19 cellular contexts compared by ENCODE assay signal in the genomic region with DNA sequence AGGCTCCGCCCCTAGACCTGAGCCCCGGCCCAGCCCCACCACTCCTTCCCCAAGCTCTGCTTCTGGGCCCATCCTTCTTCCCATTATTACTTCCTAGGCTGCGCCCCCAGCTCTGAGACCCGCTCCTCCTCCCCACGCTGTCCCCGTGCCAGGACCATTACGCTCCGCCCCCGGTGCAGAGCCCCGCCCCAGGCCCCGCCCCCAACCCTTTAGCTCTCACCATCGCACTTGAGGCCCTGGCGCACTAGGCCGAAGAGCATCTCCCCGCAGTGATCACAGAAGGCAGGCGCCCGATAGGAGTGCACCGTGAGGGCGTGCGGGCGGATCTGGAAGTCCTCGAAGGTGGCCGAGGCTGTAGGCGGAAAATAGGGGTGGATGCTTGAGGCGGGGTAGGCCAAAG. TPM values are rescaled to one million over a fixed set of nuclear protein-coding genes. Genes with fewer than 3 reads are reported as not detected.
DNase-seq lines count a peak whose midpoint lies in the region; ATAC-seq, FAIRE-seq and TF ChIP-seq lines count a peak whose summit lies in the region.
"Had no signal": no experiment of that assay in that cellular context is flagged by ENCODE, and none has a peak within 500 bp of the region (broad histone marks: within the 10 kb centered on the region; RNA-seq: fewer than 3 reads in every experiment).

No MANE protein-coding gene starts in this region.

- H3K4me1 Mint-ChIP-seq in H9 (peaks cover 15 to 23% of the 10 kb centered on the region in 2 experiments), endothelial cell (ENCODE audit: unreplicated experiment) (peaks cover 15% of the 10 kb centered on the region)
- peaks cover 19 to 21% of the 10 kb centered on the region in 2 donors for H3K4me1 Mint-ChIP-seq in natural killer cell treated with Interleukin-12 subunit alpha and Interleukin-12 subunit beta and Interleukin-15 and Interleukin-18, amount 100 ng/mL, for 72 hours (ENCODE audit: low read depth in 2 of 2)

- WGBS in H9 (ENCODE audit: extremely low coverage, insufficient read length, low lambda C conversion rate): no CpG with 5 or more reads among the region's 25 CpGs
- 72% methylated on average over 15 of the region's 25 CpGs; no CpG with 5 or more reads in 1 of the 2 experiments for WGBS in H1 (ENCODE audit: extremely low coverage in 1 of 2, insufficient coverage in 1 of 2, insufficient read length in 1 of 2, insufficient replicate concordance in 2 of 2, low coverage in 1 of 2, low lambda C conversion rate in 2 of 2, missing lambda C conversion rate in 1 of 2), 2 experiments

- H2BK15ac ChIP-seq in H9 (ENCODE audit: low read depth, low read length) (no peak overlapping the region), H1 (ENCODE audit: low read length) (no peak overlapping the region)

- H3K36me3 Mint-ChIP-seq in H9 (ENCODE audit: insufficient read depth in 1 of 3, low read depth in 3 of 3) (peaks cover 20 to 53% (median 48%) of the 10 kb centered on the region in 3 experiments), endothelial cell (ENCODE audit: low read depth, unreplicated experiment) (peaks cover 25% of the 10 kb centered on the region)
- peaks cover 9% of the 10 kb centered on the region for H3K36me3 Mint-ChIP-seq in natural killer cell treated with Interleukin-12 subunit alpha and Interleukin-12 subunit beta and Interleukin-15 and Interleukin-18, amount 100 ng/mL, for 72 hours

- H3K36me3 ChIP-seq in DND-41 (ENCODE audit: insufficient read depth, low read length): peaks cover 65% of the 10 kb centered on the region
- peaks cover 0 to 25% (median 6%) of the 10 kb centered on the region in 4 experiments; a peak in 5 of 8 replicates for H3K36me3 ChIP-seq in H1 (ENCODE audit: control insufficient read depth in 2 of 4, insufficient read depth in 4 of 4, low read length in 3 of 4)

- H3K79me2 ChIP-seq in DND-41 (ENCODE audit: insufficient read depth, low read length): peaks cover 38% of the 10 kb centered on the region
- H3K79me2 ChIP-seq in H9 (ENCODE audit: insufficient read depth, low read length): no peaks in the 10 kb centered on the region; the same call in 1 of the 2 replicates
- peaks cover 0 to 16% of the 10 kb centered on the region in 2 experiments; a peak in 2 of 4 replicates for H3K79me2 ChIP-seq in H1 (ENCODE audit: control insufficient read depth in 1 of 2, insufficient read depth in 2 of 2, low read length in 2 of 2)

- POLR2A ChIA-PET in H1 (lab: Charles Lee; ENCODE audit: partially characterized antibody): interaction anchor here (0.7 to 2.3 kb wide), 12 partner anchors 9 to 78 kb away, joined by 3 to 8 read pairs (median 3); a partner anchor contains a TSS

- no peaks in the 10 kb centered on the region for H3K9me3 Mint-ChIP-seq in H9
- H3K9me3 Mint-ChIP-seq in natural killer cell treated with Interleukin-12 subunit alpha and Interleukin-12 subunit beta and Interleukin-15 and Interleukin-18, amount 100 ng/mL, for 72 hours: no peaks in the 10 kb centered on the region
- no peaks in the 10 kb centered on the region for H3K9me3 Mint-ChIP-seq in endothelial cell (ENCODE audit: unreplicated experiment)
- H3K9me3 Mint-ChIP-seq: HFFc6 had no signal

- TF ChIP-seq CTCF in DND-41 (IDR thresholded peaks at IDR 0.05; ENCODE audit: borderline replicate concordance, extremely low read depth, low read length, poor library complexity, severe bottlenecking): no peak
- no peak for TF ChIP-seq CTCF in H9 (conservative IDR thresholded peaks at IDR 0.05)
- TF ChIP-seq CTCF in H1 (IDR thresholded peaks at IDR 0.05; ENCODE audit: control extremely low read depth in 1 of 3, insufficient read depth in 1 of 3, low read depth in 1 of 3, low read length in 3 of 3): no peak
- TF ChIP-seq CTCF in endothelial cell (IDR thresholded peaks at IDR 0.05; ENCODE audit: unreplicated experiment): no peak

- H3K79me1 ChIP-seq in H9 (ENCODE audit: insufficient read depth, low read depth, low read length, poor library complexity, severe bottlenecking) (peaks cover 3% of the 10 kb centered on the region), H1 (ENCODE audit: low read depth, low read length) (no peaks in the 10 kb centered on the region)

- H3K23me2 ChIP-seq in H9 (ENCODE audit: insufficient read length, low read depth, low read length, poor library complexity, severe bottlenecking): peaks cover 4% of the 10 kb centered on the region
- peaks cover 6% of the 10 kb centered on the region; the same call in 1 of the 2 replicates for H3K23me2 ChIP-seq in H1 (ENCODE audit: low read depth, low read length)

- no peak overlapping the region for H2BK120ac ChIP-seq in H9 (ENCODE audit: low read depth, low read length, poor library complexity, severe bottlenecking)
- H2BK120ac ChIP-seq in H1 (replicated peaks; ENCODE audit: low read depth, low read length): no peak overlapping the region

- H3K4ac ChIP-seq in H9 (ENCODE audit: low read depth, low read length) (no peak overlapping the region), H1 (replicated peaks; ENCODE audit: insufficient read length, low read depth, low read length) (no peak overlapping the region)

- no peaks in the 10 kb centered on the region for H3K27me3 Mint-ChIP-seq in H9 (ENCODE audit: low read depth)
- H3K27me3 Mint-ChIP-seq in natural killer cell treated with Interleukin-12 subunit alpha and Interleukin-12 subunit beta and Interleukin-15 and Interleukin-18, amount 100 ng/mL, for 72 hours: no peaks in the 10 kb centered on the region
- peaks cover 18% of the 10 kb centered on the region for H3K27me3 Mint-ChIP-seq in endothelial cell (ENCODE audit: unreplicated experiment)

- CTCF ChIA-PET in H1 (lab: Charles Lee; ENCODE audit: partially characterized antibody): interaction anchor here (0.6 to 7.5 kb wide), 10 partner anchors 11 to 1335 kb away, joined by 3 to 46 read pairs (median 4); no protein-coding TSS in a partner anchor

- no peak for TF ChIP-seq RAD21 in H1 (IDR thresholded peaks at IDR 0.05 in 1 of 2, conservative IDR thresholded peaks at IDR 0.05 in 1 of 2; ENCODE audit: low read depth in 2 of 2, low read length in 2 of 2)

- no peak overlapping the region for H2BK5ac ChIP-seq in H9 (ENCODE audit: insufficient read length, low read length)
- H2BK5ac ChIP-seq in H1 (ENCODE audit: low read depth, low read length): 0 out of 2 replicates have a peak overlapping the region, but pooled peaks have one; percentile 15

- H4K8ac ChIP-seq in H9 (replicated peaks; ENCODE audit: insufficient read length, low read depth, low read length) (no peak overlapping the region), H1 (ENCODE audit: extremely low read depth, insufficient read depth, low read length) (no peak overlapping the region)

- H2BK20ac ChIP-seq in H9 (ENCODE audit: low read depth, low read length, poor library complexity, severe bottlenecking): no peak overlapping the region
- no peak overlapping the region for H2BK20ac ChIP-seq in H1 (ENCODE audit: low read length)

- H4K20me1 ChIP-seq in DND-41 (ENCODE audit: insufficient read depth, low read length) (peaks cover 18% of the 10 kb centered on the region; the same call in 1 of the 2 replicates), H9 (ENCODE audit: control insufficient read depth, insufficient read depth, insufficient read length) (no peaks in the 10 kb centered on the region), H1 (replicated peaks in 1 of 2; ENCODE audit: control insufficient read depth in 1 of 2, insufficient read depth in 2 of 2, low read length in 2 of 2) (peaks cover 0 to 2% of the 10 kb centered on the region in 2 experiments)

- H3K4me2 ChIP-seq in DND-41 (ENCODE audit: insufficient read depth, low read length): no peak overlapping the region
- no peak overlapping the region for H3K4me2 ChIP-seq in H9 (ENCODE audit: insufficient read depth, insufficient read length, low read length)
- H3K4me2 ChIP-seq in H1 (ENCODE audit: insufficient read depth in 1 of 2, low read depth in 2 of 2, low read length in 2 of 2): no peak overlapping the region
- H3K4me2 ChIP-seq: KMS-11 had no signal

- no peak for ATAC-seq in DND-41 (ENCODE audit: insufficient read depth, low read depth)
- ATAC-seq in natural killer cell treated with Interleukin-12 subunit alpha and Interleukin-12 subunit beta and Interleukin-15 and Interleukin-18, amount 100 ng/mL, for 72 hours: no peak

- H2AK5ac ChIP-seq in H9 (ENCODE audit: insufficient read length, low read length): no peak overlapping the region
- no peak overlapping the region for H2AK5ac ChIP-seq in H1 (ENCODE audit: low read depth, low read length)

- peak in 1 of 2 experiments; percentile 64; a peak in 1 of 3 replicates for TF ChIP-seq POLR2A in H1 (IDR thresholded peaks at IDR 0.05; ENCODE audit: control extremely low read depth in 1 of 2, low read depth in 2 of 2, low read length in 2 of 2)

- H2AFZ ChIP-seq in DND-41 (ENCODE audit: low read depth, low read length) (no peak overlapping the region), H9 (ENCODE audit: low read length) (no peak overlapping the region), H1 (ENCODE audit: low read length) (no peak overlapping the region)

- no peak for FAIRE-seq in H1 (lab: Jason Lieb, UNC)
- FAIRE-seq: G401.6, GM12892 had no signal

- no peak overlapping the region for H3T11ph ChIP-seq in H9 (ENCODE audit: low read length)

- H3K9ac ChIP-seq in DND-41 (ENCODE audit: low read depth, low read length) (no peak overlapping the region), H9 (ENCODE audit: extremely low read depth, insufficient read length, low read length) (no peak overlapping the region), H1 (replicated peaks in 1 of 4; ENCODE audit: extremely low read depth in 1 of 4, low read depth in 3 of 4, low read length in 3 of 4) (no peak overlapping the region)
- H3K9ac ChIP-seq: KMS-11 had no signal

- H3K56ac ChIP-seq in H9 (ENCODE audit: insufficient read length, low read depth, low read length) (no peak overlapping the region), H1 (replicated peaks; ENCODE audit: insufficient read length, low read depth, low read length) (no peak overlapping the region)

- H3K9me3 ChIP-seq in DND-41 (ENCODE audit: insufficient read depth, low read length, severe bottlenecking) (no peaks in the 10 kb centered on the region), H9 (ENCODE audit: control insufficient read depth, low read depth, low read length) (no peaks in the 10 kb centered on the region), H1 (ENCODE audit: insufficient read depth in 2 of 2, low read depth in 1 of 2, low read length in 1 of 2) (no peaks in the 10 kb centered on the region)

- H3K4me3 ChIP-seq in DND-41 (ENCODE audit: low read depth in 1 of 2, low read length in 2 of 2) (no peak overlapping the region), H1 (ENCODE audit: extremely low read depth in 1 of 4, insufficient read depth in 2 of 4, low read depth in 3 of 4, low read length in 4 of 4) (no peak overlapping the region)

- H4K91ac ChIP-seq in H9 (ENCODE audit: insufficient read length, low read depth, low read length) (no peak overlapping the region), H1 (replicated peaks; ENCODE audit: insufficient read length, low read length) (no peak overlapping the region)

- no peak overlapping the region for H3K27ac ChIP-seq in DND-41 (ENCODE audit: low read length)
- H3K27ac ChIP-seq in H9 (ENCODE audit: insufficient read length, low read depth, low read length): no peak overlapping the region
- no peak overlapping the region for H3K27ac ChIP-seq in H1 (ENCODE audit: low read depth, low read length)
- H3K27ac ChIP-seq: KMS-11 had no signal

- peaks cover 23% of the 10 kb centered on the region for H3K4me1 ChIP-seq in DND-41 (ENCODE audit: insufficient read depth, low read length)
- H3K4me1 ChIP-seq in H9 (ENCODE audit: insufficient read depth, low read length): no peaks in the 10 kb centered on the region; the same call in 1 of the 2 replicates
- peaks cover 0 to 9% (median 5%) of the 10 kb centered on the region in 4 experiments; a peak in 4 of 7 replicates for H3K4me1 ChIP-seq in H1 (replicated peaks in 1 of 4; ENCODE audit: control insufficient read depth in 3 of 4, insufficient read depth in 4 of 4, low read length in 3 of 4)

- no peaks in the 10 kb centered on the region for H3K27me3 ChIP-seq in DND-41 (ENCODE audit: insufficient read depth, low read length, poor library complexity)
- H3K27me3 ChIP-seq in H9 (ENCODE audit: insufficient read depth, low read length): no peaks in the 10 kb centered on the region
- H3K27me3 ChIP-seq in H1 (replicated peaks in 1 of 4; ENCODE audit: control insufficient read depth in 3 of 4, extremely low read depth in 1 of 4, insufficient read depth in 3 of 4, low read length in 3 of 4): no peaks in the 10 kb centered on the region

- H3K4me3 Mint-ChIP-seq in H9 (no peak overlapping the region; a peak in 1 of 5 replicates), endothelial cell (ENCODE audit: unreplicated experiment) (no peak overlapping the region)
- no peak overlapping the region for H3K4me3 Mint-ChIP-seq in natural killer cell treated with Interleukin-12 subunit alpha and Interleukin-12 subunit beta and Interleukin-15 and Interleukin-18, amount 100 ng/mL, for 72 hours
- H3K4me3 Mint-ChIP-seq: HFFc6 had no signal

- no peak for TF ChIP-seq EP300 in H1 (IDR thresholded peaks at IDR 0.05; ENCODE audit: borderline replicate concordance in 1 of 2, low read depth in 2 of 2, low read length in 2 of 2)

- H3K18ac ChIP-seq in H9 (ENCODE audit: insufficient read length, low read depth, low read length): no peak overlapping the region
- no peak overlapping the region for H3K18ac ChIP-seq in H1 (ENCODE audit: extremely low read depth, low read length)

- H3K27ac Mint-ChIP-seq in H9 (peak overlapping the region in 1 of 3 experiments; percentile 90; a peak in 3 of 7 replicates), endothelial cell (ENCODE audit: unreplicated experiment) (no peak overlapping the region)
- no peak overlapping the region for H3K27ac Mint-ChIP-seq in natural killer cell treated with Interleukin-12 subunit alpha and Interleukin-12 subunit beta and Interleukin-15 and Interleukin-18, amount 100 ng/mL, for 72 hours
- H3K27ac Mint-ChIP-seq: HFFc6 had no signal

- no peak overlapping the region for H2BK12ac ChIP-seq in H9 (ENCODE audit: insufficient read length, low read depth, low read length)
- no peak overlapping the region for H2BK12ac ChIP-seq in H1 (ENCODE audit: low read depth, low read length)

- no peak overlapping the region for H3K14ac ChIP-seq in H9 (ENCODE audit: insufficient read depth, low read length)
- H3K14ac ChIP-seq in H1 (ENCODE audit: insufficient read length): no peak overlapping the region

- H4K5ac ChIP-seq in H9 (ENCODE audit: insufficient read length, low read depth, low read length) (no peak overlapping the region), H1 (ENCODE audit: insufficient read length, low read depth, low read length) (no peak overlapping the region)

- DNase-seq in DND-41: peak; percentile 25
- DNase-seq in H9: peak; percentile 94
- DNase-seq in H1 (ENCODE audit: low read depth in 1 of 2, low spot score in 2 of 2): peak; percentile 78 to 80
- DNase-seq in natural killer cell treated with Interleukin-12 subunit alpha and Interleukin-12 subunit beta and Interleukin-15 and Interleukin-18, amount 100 ng/mL, for 72 hours (ENCODE audit: low spot score): peak; percentile 35
- DNase-seq in DMS53 (lab: John Stamatoyannopoulos, UW): no peak
- no peak for DNase-seq in NCI-H2081 treated with DMSO at 0.1 percent for 48 hours (lab: John Stamatoyannopoulos, UW)
- no peak for DNase-seq in NCI-H1694 treated with DMSO at 0.1 percent for 48 hours (lab: John Stamatoyannopoulos, UW)
- no peak for DNase-seq in endothelial cell (ENCODE audit: low spot score)
- DNase-seq: C1 segment of cervical spinal cord, COR-L47, HFFc6, NCI-H1105, NCI-H2029, NCI-H226, NCI-H526 treated with DMSO at 0.1 percent for 48 hours, SW 1271 had no signal

- no peak overlapping the region for H3K23ac ChIP-seq in H9 (ENCODE audit: insufficient read length, low read depth, low read length)
- no peak overlapping the region for H3K23ac ChIP-seq in H1 (ENCODE audit: insufficient read length)

RNA-seq across cellular contexts. Expression of a gene that starts 6.2 kb away (rescaled TPM):
- total RNA-seq in H9 (2021) (60.7 and 60.8 TPM in 2 replicates), endothelial cell (ENCODE audit: unreplicated experiment) (132 TPM)
- 63.8 and 73.1 TPM in 2 replicates for total RNA-seq in H1 (2021; fragmentation: NEBNext Ultra II Directional; extraction: Animal tissue kit (Norgen Biotek cat#: 25700))
- polyA plus RNA-seq in H1 (2011; rRNA removed): 24.4 and 34.9 TPM in 2 replicates
- polyA plus RNA-seq in H1 (2011; cell fraction: cytosol; rRNA removed): 21.8 TPM
- polyA plus RNA-seq in H1 (2011; cell fraction: nucleus; rRNA removed): 52.7 TPM
- polyA plus RNA-seq in H1 (2012, experiment 1 of 2): 40.6 to 71.6 TPM (median 66.7 TPM) in 4 replicates
- 66.5 TPM for polyA plus RNA-seq in H1 (2012, experiment 2 of 2)
- 39.4 TPM for polyA plus RNA-seq in H1 (2013, experiment 1 of 2)
- 39.7 TPM for polyA plus RNA-seq in H1 (2013, experiment 2 of 2)
- polyA minus RNA-seq in H1 (2011; rRNA and poly(A)+ RNA removed): 19.5 and 29.8 TPM in 2 replicates
- polyA minus RNA-seq in H1 (2011; cell fraction: cytosol; rRNA and poly(A)+ RNA removed): 43.1 TPM
- 20.4 TPM for polyA minus RNA-seq in H1 (2011; cell fraction: nucleus; rRNA and poly(A)+ RNA removed)
- total RNA-seq in natural killer cell treated with Interleukin-12 subunit alpha and Interleukin-12 subunit beta and Interleukin-15 and Interleukin-18, amount 100 ng/mL, for 72 hours: 10 to 100 TPM; 82.3 to 100.0 TPM

RNA-seq across cellular contexts. Expression of a gene that starts 35.2 kb away (rescaled TPM):
- 39.1 and 42.2 TPM in 2 replicates for total RNA-seq in H9 (2021)
- total RNA-seq in H1 (2021; fragmentation: NEBNext Ultra II Directional; extraction: Animal tissue kit (Norgen Biotek cat#: 25700)): 24.4 and 24.8 TPM in 2 replicates
- 17.1 and 29.1 TPM in 2 replicates for polyA plus RNA-seq in H1 (2011; rRNA removed)
- 16.6 TPM for polyA plus RNA-seq in H1 (2011; cell fraction: cytosol; rRNA removed)
- 36.2 TPM for polyA plus RNA-seq in H1 (2011; cell fraction: nucleus; rRNA removed)
- polyA plus RNA-seq in H1 (2012, experiment 1 of 2): 22.3 to 27.7 TPM (median 25.3 TPM) in 4 replicates
- polyA plus RNA-seq in H1 (2012, experiment 2 of 2): 18.2 TPM
- 31.2 TPM for polyA plus RNA-seq in H1 (2013, experiment 1 of 2)
- polyA plus RNA-seq in H1 (2013, experiment 2 of 2): 30.1 TPM
- polyA minus RNA-seq in H1 (2011; rRNA and poly(A)+ RNA removed): 9.1 and 10.6 TPM in 2 replicates
- polyA minus RNA-seq in H1 (2011; cell fraction: cytosol; rRNA and poly(A)+ RNA removed): 10.7 TPM
- polyA minus RNA-seq in H1 (2011; cell fraction: nucleus; rRNA and poly(A)+ RNA removed): 13.1 TPM
- 10 to 100 TPM; 16.4 to 25.4 TPM for total RNA-seq in natural killer cell treated with Interleukin-12 subunit alpha and Interleukin-12 subunit beta and Interleukin-15 and Interleukin-18, amount 100 ng/mL, for 72 hours
- 22.7 TPM for total RNA-seq in endothelial cell (ENCODE audit: unreplicated experiment)

RNA-seq across cellular contexts. Expression of a gene that starts 35.6 kb away (rescaled TPM):
- total RNA-seq in H9 (2021) (143 and 148 TPM in 2 replicates), endothelial cell (ENCODE audit: unreplicated experiment) (111 TPM)
- 120 and 124 TPM in 2 replicates for total RNA-seq in H1 (2021; fragmentation: NEBNext Ultra II Directional; extraction: Animal tissue kit (Norgen Biotek cat#: 25700))
- 187 and 298 TPM in 2 replicates for polyA plus RNA-seq in H1 (2011; rRNA removed)
- polyA plus RNA-seq in H1 (2011; cell fraction: cytosol; rRNA removed): 187 TPM
- 357 TPM for polyA plus RNA-seq in H1 (2011; cell fraction: nucleus; rRNA removed)
- polyA plus RNA-seq in H1 (2012, experiment 1 of 2): 79.5 to 127 TPM (median 116 TPM) in 4 replicates
- 86.4 TPM for polyA plus RNA-seq in H1 (2012, experiment 2 of 2)
- 74.9 TPM for polyA plus RNA-seq in H1 (2013, experiment 1 of 2)
- 72.9 TPM for polyA plus RNA-seq in H1 (2013, experiment 2 of 2)
- polyA minus RNA-seq in H1 (2011; rRNA and poly(A)+ RNA removed): 98.5 and 101 TPM in 2 replicates
- 89.5 TPM for polyA minus RNA-seq in H1 (2011; cell fraction: cytosol; rRNA and poly(A)+ RNA removed)
- polyA minus RNA-seq in H1 (2011; cell fraction: nucleus; rRNA and poly(A)+ RNA removed): 111 TPM
- 100 to 1,000 TPM in 1 of 2 donors, 10 to 100 TPM in 1; 88.9 to 121 TPM for total RNA-seq in natural killer cell treated with Interleukin-12 subunit alpha and Interleukin-12 subunit beta and Interleukin-15 and Interleukin-18, amount 100 ng/mL, for 72 hours

RNA-seq across cellular contexts. Expression of a gene that starts 49.7 kb away (rescaled TPM):
- 0.87 and 1.1 TPM in 2 replicates for total RNA-seq in H9 (2021)
- total RNA-seq in H1 (2021; fragmentation: NEBNext Ultra II Directional; extraction: Animal tissue kit (Norgen Biotek cat#: 25700)): 1.5 and 2.0 TPM in 2 replicates
- 1.8 and 1.9 TPM in 2 replicates for polyA plus RNA-seq in H1 (2011; rRNA removed)
- 1.8 TPM for polyA plus RNA-seq in H1 (2011; cell fraction: cytosol; rRNA removed)
- 2.1 TPM for polyA plus RNA-seq in H1 (2011; cell fraction: nucleus; rRNA removed)
- polyA plus RNA-seq in H1 (2012, experiment 1 of 2): 1.1 to 1.4 TPM (median 1.2 TPM) in 4 replicates
- polyA plus RNA-seq in H1 (2012, experiment 2 of 2): 1.4 TPM
- polyA plus RNA-seq in H1 (2013, experiment 1 of 2): 1.3 TPM
- 1.3 TPM for polyA plus RNA-seq in H1 (2013, experiment 2 of 2)
- 0.61 and 1.2 TPM in 2 replicates for polyA minus RNA-seq in H1 (2011; rRNA and poly(A)+ RNA removed)
- polyA minus RNA-seq in H1 (2011; cell fraction: cytosol; rRNA and poly(A)+ RNA removed): 0.81 TPM
- 1.00 TPM for polyA minus RNA-seq in H1 (2011; cell fraction: nucleus; rRNA and poly(A)+ RNA removed)
- under 1 TPM in 1 of 2 donors, not detected in 1; 0.36 TPM for total RNA-seq in natural killer cell treated with Interleukin-12 subunit alpha and Interleukin-12 subunit beta and Interleukin-15 and Interleukin-18, amount 100 ng/mL, for 72 hours
- 1.1 TPM for total RNA-seq in endothelial cell (ENCODE audit: unreplicated experiment)

Comparison
In these comparisons a context has a peak if more than half of its experiments do, and no peak if none do; other contexts are left out.
1. DNase-seq: peak in DND-41 (single experiment), H9 (single experiment), H1 (2 of 2) and natural killer cell treated with Interleukin-12 subunit alpha and Interleukin-12 subunit beta and Interleukin-15 and Interleukin-18, amount 100 ng/mL, for 72 hours (single experiment); none in DMS53 (single experiment), NCI-H2081 treated with DMSO at 0.1 percent for 48 hours (single experiment), NCI-H1694 treated with DMSO at 0.1 percent for 48 hours (single experiment) and endothelial cell (single experiment).